Comparison of ENCODE assay signal across 8 cellular contexts in the genomic region with DNA sequence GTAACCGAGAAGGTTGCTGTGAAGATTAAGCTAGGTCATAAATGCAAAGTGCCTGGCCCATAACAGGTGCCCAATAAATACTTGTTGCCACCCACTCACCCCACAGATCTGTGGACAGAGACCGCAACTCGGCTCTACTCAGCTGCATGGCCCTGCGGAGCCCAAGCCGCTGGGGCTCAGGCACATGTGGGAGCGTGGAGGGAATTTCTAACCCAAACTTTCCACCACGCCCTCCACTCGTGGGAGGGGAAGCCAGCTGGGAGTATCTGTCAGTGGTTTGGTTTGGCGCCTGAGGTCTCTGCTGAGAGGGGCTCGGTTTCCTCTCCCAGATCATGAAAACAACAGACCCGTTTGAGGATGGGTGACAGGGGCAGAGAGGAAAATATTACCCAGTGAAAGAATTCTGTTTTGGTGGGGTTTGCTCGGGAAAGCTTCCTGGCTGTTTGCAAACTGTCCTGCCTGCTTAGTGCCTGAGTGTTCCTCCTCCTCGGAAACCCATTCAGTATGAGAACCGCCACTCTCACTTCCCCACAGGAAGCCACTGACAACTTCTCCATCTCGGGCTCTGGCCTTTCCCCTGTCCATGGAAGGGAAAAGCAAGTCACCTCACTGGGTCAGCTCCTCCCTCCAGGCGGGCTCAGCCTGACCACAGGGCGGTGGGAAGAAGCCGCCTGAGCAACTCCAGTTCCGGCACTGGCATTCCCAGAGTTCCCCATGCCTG.
A peak's percentile ranks its signal among the peaks of the same experiment; 100 is the strongest.
DNase-seq lines count a peak whose midpoint lies in the region; ATAC-seq, FAIRE-seq and TF ChIP-seq lines count a peak whose summit lies in the region.

No MANE protein-coding gene starts in this region.

- POLR2A ChIA-PET in naive thymus-derived CD8-positive, alpha-beta T cell (lab: Charles Lee): interaction anchor here (0.6 to 8.0 kb wide), 9 partner anchors 8 to 114 kb away, joined by 3 to 119 read pairs (median 4); no protein-coding TSS in a partner anchor

- peak overlapping the region; percentile 16 for H2AFZ ChIP-seq in astrocyte (ENCODE audit: low read depth, low read length)

- peaks cover 7% of the 10 kb centered on the region for H3K36me3 Mint-ChIP-seq in astrocyte (ENCODE audit: low read depth, unreplicated experiment)
- H3K36me3 Mint-ChIP-seq in naive thymus-derived CD8-positive, alpha-beta T cell: peaks cover 0 to 19% (median 3%) of the 10 kb centered on the region in 3 donors
- no peaks in the 10 kb centered on the region for H3K36me3 Mint-ChIP-seq in glutamatergic neuron (ENCODE audit: unreplicated experiment)

- no peak overlapping the region for H3K9ac ChIP-seq in astrocyte (ENCODE audit: low read length)

- no peak overlapping the region for H3K4me3 ChIP-seq in astrocyte (ENCODE audit: insufficient read depth, low read depth, low read length)
- peak overlapping the region; percentile 50 for H3K4me3 ChIP-seq in thoracic aorta

- H4K20me1 ChIP-seq in astrocyte (ENCODE audit: insufficient read depth, low read length): no peaks in the 10 kb centered on the region

- H3K9me3 ChIP-seq in astrocyte (ENCODE audit: insufficient read depth, low read depth, low read length) (no peaks in the 10 kb centered on the region), thoracic aorta (no peaks in the 10 kb centered on the region)

- H3K4me1 Mint-ChIP-seq in astrocyte (ENCODE audit: low read depth, unreplicated experiment) (peaks cover 26% of the 10 kb centered on the region), glutamatergic neuron (ENCODE audit: low read depth, unreplicated experiment) (peaks cover 14% of the 10 kb centered on the region)
- H3K4me1 Mint-ChIP-seq in naive thymus-derived CD8-positive, alpha-beta T cell: peaks cover 53 to 98% (median 94%) of the 10 kb centered on the region in 4 donors

- H3K27ac ChIP-seq in astrocyte (ENCODE audit: low read depth, low read length) (no peak overlapping the region), thoracic aorta (peak overlapping the region; percentile 90 to 93)

- DNase-seq in T-helper 1 cell (peak; percentile 18 to 47 (median 20)), astrocyte (ENCODE audit: low read depth) (peak; percentile 10), thoracic aorta (ENCODE audit: low spot score) (no peak), glutamatergic neuron (no peak)
- peak in 9 of 10 donors; percentile 21 to 71 (median 45) for DNase-seq in naive thymus-derived CD8-positive, alpha-beta T cell

- H3K9me3 Mint-ChIP-seq in astrocyte (ENCODE audit: unreplicated experiment) (peaks cover 4% of the 10 kb centered on the region), glutamatergic neuron (ENCODE audit: unreplicated experiment) (peaks cover 2% of the 10 kb centered on the region)
- no peaks in the 10 kb centered on the region for H3K9me3 Mint-ChIP-seq in naive thymus-derived CD8-positive, alpha-beta T cell

- no peak overlapping the region for H3K4me2 ChIP-seq in astrocyte (ENCODE audit: low read length)

- TF ChIP-seq CTCF in astrocyte (IDR thresholded peaks at IDR 0.05; ENCODE audit: insufficient read depth, low read depth, low read length): no peak
- TF ChIP-seq CTCF in thoracic aorta (IDR thresholded peaks at IDR 0.05): no peak
- no peak for TF ChIP-seq CTCF in glutamatergic neuron (IDR thresholded peaks at IDR 0.05; ENCODE audit: partially characterized antibody, unreplicated experiment)

- no peaks in the 10 kb centered on the region for H3K27me3 ChIP-seq in astrocyte (ENCODE audit: insufficient read depth, low read length)
- no peaks in the 10 kb centered on the region for H3K27me3 ChIP-seq in thoracic aorta (replicated peaks; ENCODE audit: insufficient read depth)

- H3K27ac Mint-ChIP-seq in astrocyte (ENCODE audit: unreplicated experiment) (no peak overlapping the region), glutamatergic neuron (ENCODE audit: unreplicated experiment) (no peak overlapping the region)
- peak overlapping the region; percentile 74 to 98 (median 96) for H3K27ac Mint-ChIP-seq in naive thymus-derived CD8-positive, alpha-beta T cell

- H3K4me1 ChIP-seq in astrocyte (ENCODE audit: insufficient read depth, low read length) (peaks cover 21% of the 10 kb centered on the region), thoracic aorta (ENCODE audit: control insufficient read depth in 1 of 2, low read depth in 2 of 2) (peaks cover 77 to 98% of the 10 kb centered on the region in 2 donors)

- no peak for FAIRE-seq in astrocyte (lab: Jason Lieb, UNC)

- no peak overlapping the region for H3K4me3 Mint-ChIP-seq in astrocyte (ENCODE audit: unreplicated experiment)
- H3K4me3 Mint-ChIP-seq in naive thymus-derived CD8-positive, alpha-beta T cell: peak overlapping the region; percentile 69 to 91 (median 82)
- H3K4me3 Mint-ChIP-seq in glutamatergic neuron (ENCODE audit: unreplicated experiment): no peak overlapping the region

- H3K27me3 Mint-ChIP-seq in astrocyte (ENCODE audit: low read depth, unreplicated experiment) (peaks cover 16% of the 10 kb centered on the region), glutamatergic neuron (ENCODE audit: unreplicated experiment) (peaks cover 3% of the 10 kb centered on the region)
- H3K27me3 Mint-ChIP-seq in naive thymus-derived CD8-positive, alpha-beta T cell: no peaks in the 10 kb centered on the region

- H3K36me3 ChIP-seq in astrocyte (ENCODE audit: insufficient read depth, low read length) (no peaks in the 10 kb centered on the region), thoracic aorta (no peaks in the 10 kb centered on the region)

- ATAC-seq in GM18511 (IDR thresholded peaks at IDR 0.05; ENCODE audit: unreplicated experiment) (peak; percentile 90), HG02973 (IDR thresholded peaks at IDR 0.05; ENCODE audit: unreplicated experiment) (peak; percentile 63), thoracic aorta (ENCODE audit: insufficient number of reproducible peaks, low FRiP score, low read depth) (no peak), esophagus mucosa (no peak)
- peak; percentile 50 to 64 for ATAC-seq in naive thymus-derived CD8-positive, alpha-beta T cell

- H3K79me2 ChIP-seq in astrocyte (ENCODE audit: insufficient read depth, low read length): no peaks in the 10 kb centered on the region

Comparison
In these comparisons a context has a peak if more than half of its experiments do, and no peak if none do; other contexts are left out.
1. ATAC-seq: peak in GM18511 (single experiment), HG02973 (single experiment) and naive thymus-derived CD8-positive, alpha-beta T cell (2 of 2); none in thoracic aorta (single experiment) and esophagus mucosa (single experiment).
2. DNase-seq: peak in T-helper 1 cell (5 of 5), astrocyte (single experiment) and naive thymus-derived CD8-positive, alpha-beta T cell (9 of 10); none in thoracic aorta (single experiment) and glutamatergic neuron (single experiment).
3. H3K27ac Mint-ChIP-seq: peak in naive thymus-derived CD8-positive, alpha-beta T cell (10 of 10); none in astrocyte (single experiment) and glutamatergic neuron (single experiment).
4. H3K4me3 Mint-ChIP-seq: peak in naive thymus-derived CD8-positive, alpha-beta T cell (10 of 10); none in astrocyte (single experiment) and glutamatergic neuron (single experiment).